In the genomic region with DNA sequence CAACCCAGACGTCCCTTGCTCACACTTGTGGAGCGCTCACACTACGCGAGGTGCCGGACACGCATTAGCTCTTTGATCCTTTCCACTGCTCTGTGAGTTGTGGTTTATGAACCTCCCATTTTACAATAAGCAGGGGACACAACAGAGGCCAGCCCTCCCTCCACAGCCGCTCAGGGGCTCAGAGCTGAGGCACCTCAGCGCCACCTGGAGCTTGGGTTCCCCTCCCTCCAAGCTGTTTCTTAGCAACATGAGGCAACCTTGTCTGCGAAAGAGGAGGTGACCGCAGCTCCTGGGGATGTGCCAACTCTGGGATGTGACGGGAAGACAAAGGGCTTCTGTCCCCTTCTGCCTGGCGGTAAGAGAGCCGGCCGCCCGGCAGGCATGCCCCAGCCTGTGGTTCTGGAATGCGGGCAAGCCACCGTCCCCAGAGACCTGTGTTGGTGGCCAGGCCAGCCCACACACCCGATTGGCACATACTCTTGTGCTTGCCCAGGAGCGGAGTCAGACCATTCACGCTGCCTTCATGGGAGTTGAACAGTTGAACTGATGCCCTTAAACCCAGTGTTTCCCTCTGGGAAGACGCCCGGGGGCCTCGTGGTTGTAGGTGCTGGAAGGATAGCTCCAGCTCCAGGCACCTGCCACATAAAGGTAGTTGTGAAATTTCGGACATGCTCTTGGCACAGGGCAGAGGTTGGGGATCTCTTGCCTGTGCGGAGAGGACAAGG, we compare ENCODE assay signal across 8 cellular contexts. TPM values are rescaled to one million over a fixed set of nuclear protein-coding genes. Genes with fewer than 3 reads are reported as not detected.
DNase-seq lines count a peak whose midpoint lies in the region; ATAC-seq, FAIRE-seq and TF ChIP-seq lines count a peak whose summit lies in the region.

No MANE protein-coding gene starts in this region.

- BruUV-seq in GM12878 (replicated peaks; lab: Mats Ljungman, UMichigan), result no TSS peak

- TF ChIP-seq RAD21 in Ishikawa (IDR thresholded peaks at IDR 0.05; ENCODE audit: low read depth) (peak; percentile 31), GM12878 (IDR thresholded peaks at IDR 0.05; ENCODE audit: insufficient read depth, low read depth, low read length) (peak; percentile 25; the same call in 1 of the 2 replicates)

- peak overlapping the region; percentile 67 for H3K4me3 Mint-ChIP-seq in CD4-positive, alpha-beta T cell

- H3K27ac ChIP-seq in CD4-positive, alpha-beta T cell (ENCODE audit: low read depth, low read length), result peak overlapping the region; percentile 22
- H3K27ac ChIP-seq in OCI-LY1 (ENCODE audit: low read depth, low read length, poor library complexity, severe bottlenecking) (peak overlapping the region; percentile 91), GM12878 (ENCODE audit: control insufficient read depth, insufficient read depth) (no peak overlapping the region), transverse colon (peak overlapping the region in 2 of 4 donors; percentile 3 to 86)

- POLR2A ChIA-PET in CD4-positive, alpha-beta T cell (lab: Charles Lee), result interaction anchor here (1.0 to 6.0 kb wide), 6 partner anchors 15 to 44 kb away, joined by 3 to 150 read pairs (median 5); a partner anchor contains a TSS
- POLR2A ChIA-PET in GM12878 (lab: Charles Lee), result interaction anchor here (3.5 kb wide), 1 partner anchor 38 kb away, joined by 20 read pairs; no protein-coding TSS in a partner anchor

- H2AFZ ChIP-seq in OCI-LY1 (ENCODE audit: low read length), result no peak overlapping the region
- H2AFZ ChIP-seq in GM12878 (ENCODE audit: control insufficient read depth, low read depth, low read length), result peak overlapping the region; percentile 13; the same call in 1 of the 2 replicates

- peak; percentile 10 to 53 (median 30) for DNase-seq in CD4-positive, alpha-beta T cell
- DNase-seq in GM12878 (ENCODE audit: low read depth, low spot score), result no peak
- DNase-seq in kidney tubule cell (ENCODE audit: low spot score), result peak; percentile 82
- peak; percentile 74 for DNase-seq in transverse colon

- peak; percentile 62 for FAIRE-seq in GM12878 (lab: Jason Lieb, UNC)

- H3K36me3 Mint-ChIP-seq in CD4-positive, alpha-beta T cell (ENCODE audit: low read depth), result no peaks in the 10 kb centered on the region

- RAD21 ChIA-PET in GM12878 (lab: Charles Lee; ENCODE audit: unreplicated experiment), result interaction anchor here (0.7 to 1.8 kb wide), 6 partner anchors 9 to 54 kb away, joined by 3 to 11 read pairs (median 4); no protein-coding TSS in a partner anchor

- no peaks in the 10 kb centered on the region for H3K27me3 ChIP-seq in CD4-positive, alpha-beta T cell (ENCODE audit: control insufficient read depth, insufficient read depth, low read length)
- H3K27me3 ChIP-seq in OCI-LY1 (ENCODE audit: insufficient read depth, low read length) (no peaks in the 10 kb centered on the region), GM12878 (replicated peaks in 1 of 2; ENCODE audit: control insufficient read depth in 2 of 2, insufficient read depth in 2 of 2, low read length in 1 of 2) (no peaks in the 10 kb centered on the region), transverse colon (no peaks in the 10 kb centered on the region)

- H3K27me3 Mint-ChIP-seq in CD4-positive, alpha-beta T cell, result no peaks in the 10 kb centered on the region

- SMC1A ChIA-PET in GM12878 (lab: Charles Lee; ENCODE audit: uncharacterized antibody, unreplicated experiment), result interaction anchor here (0.7 to 2.1 kb wide), 5 partner anchors 12 to 38 kb away, joined by 3 to 6 read pairs (median 5); no protein-coding TSS in a partner anchor

- peaks cover 38% of the 10 kb centered on the region for H3K4me1 ChIP-seq in OCI-LY1 (ENCODE audit: insufficient read depth, low read length, severe bottlenecking)
- H3K4me1 ChIP-seq in GM12878 (ENCODE audit: control insufficient read depth, insufficient read depth, low read length), result peaks cover 35% of the 10 kb centered on the region
- H3K4me1 ChIP-seq in transverse colon, result peaks cover 25 to 55% (median 38%) of the 10 kb centered on the region in 4 donors

- peak; percentile 37 for ATAC-seq in CD4-positive, alpha-beta T cell (ENCODE audit: poor library complexity)
- no peak for ATAC-seq in GM12878
- ATAC-seq in GM18873 (IDR thresholded peaks at IDR 0.05; ENCODE audit: low FRiP score, unreplicated experiment), result no peak
- no peak for ATAC-seq in HG03025 (IDR thresholded peaks at IDR 0.05; ENCODE audit: low FRiP score, unreplicated experiment)

- no peaks in the 10 kb centered on the region for H3K79me2 ChIP-seq in OCI-LY1 (ENCODE audit: insufficient read depth, low read length)
- no peaks in the 10 kb centered on the region for H3K79me2 ChIP-seq in GM12878 (ENCODE audit: control insufficient read depth, insufficient read depth, low read length)

- H3K36me3 ChIP-seq in OCI-LY1 (ENCODE audit: insufficient read depth, low read length) (no peaks in the 10 kb centered on the region), GM12878 (ENCODE audit: control insufficient read depth in 2 of 2, insufficient read depth in 2 of 2, low read length in 1 of 2) (no peaks in the 10 kb centered on the region), transverse colon (no peaks in the 10 kb centered on the region)

- peak overlapping the region; percentile 88 for H3K27ac Mint-ChIP-seq in CD4-positive, alpha-beta T cell

- WGBS in GM12878 (ENCODE audit: insufficient coverage, insufficient replicate concordance, low lambda C conversion rate, missing lambda C conversion rate), result 70% methylated on average over 25 of the region's 25 CpGs
- 38% methylated on average over 23 of the region's 25 CpGs; no CpG with 5 or more reads in 1 of the 2 donors for WGBS in transverse colon (ENCODE audit: low coverage in 1 of 2), 2 donors

- no peaks in the 10 kb centered on the region for H3K9me3 Mint-ChIP-seq in CD4-positive, alpha-beta T cell

- TF ChIP-seq POLR2A in GM12878 (IDR thresholded peaks at IDR 0.05; ENCODE audit: low read depth, low read length) (no peak), transverse colon (IDR thresholded peaks at IDR 0.05) (no peak)

- no peak for TF ChIP-seq CTCF in CD4-positive, alpha-beta T cell (IDR thresholded peaks at IDR 0.05)
- TF ChIP-seq CTCF in OCI-LY1 (IDR thresholded peaks at IDR 0.05; ENCODE audit: low read length) (peak; percentile 54; the same call in 1 of the 2 replicates), GM12878 (IDR thresholded peaks at IDR 0.05 in 2 of 3, conservative IDR thresholded peaks at IDR 0.05 in 1 of 3; ENCODE audit: control insufficient read depth in 2 of 3, extremely low read depth in 1 of 3, insufficient read depth in 1 of 3, low read depth in 3 of 3, low read length in 3 of 3) (peak in 1 of 3 experiments; percentile 7; a peak in 1 of 6 replicates), transverse colon (IDR thresholded peaks at IDR 0.05) (no peak)

- TF ChIP-seq EP300 in Ishikawa (IDR thresholded peaks at IDR 0.05; ENCODE audit: borderline replicate concordance) (no peak), GM12878 (IDR thresholded peaks at IDR 0.05; ENCODE audit: borderline replicate concordance in 1 of 2, control insufficient read depth in 1 of 2, low read depth in 2 of 2, low read length in 2 of 2) (no peak), transverse colon (IDR thresholded peaks at IDR 0.05; ENCODE audit: low read depth) (no peak)

- no peak overlapping the region; the same call in 1 of the 2 replicates for H3K9ac ChIP-seq in OCI-LY1 (ENCODE audit: low read length)
- H3K9ac ChIP-seq in GM12878 (ENCODE audit: control insufficient read depth, insufficient read depth, low read length), result no peak overlapping the region

- peak overlapping the region; percentile 4 for H3K4me3 ChIP-seq in OCI-LY1 (ENCODE audit: low read depth, low read length, poor library complexity, severe bottlenecking)
- no peak overlapping the region for H3K4me3 ChIP-seq in GM12878
- H3K4me3 ChIP-seq in transverse colon, result no peak overlapping the region

- in situ Hi-C loops in GM12878 (cut with MboI), result no loop called here
- in situ Hi-C loops in transverse colon (cut with MboI; ENCODE audit: low pct_ligation_motif_present in 1 of 4, low pct_unique_long_range_greater_than_20kb in 1 of 4, low sequenced_read_pairs in 3 of 4), result no loop called here

- CTCF ChIA-PET in CD4-positive, alpha-beta T cell (lab: Charles Lee), result interaction anchor here (1.0 to 1.8 kb wide), 5 partner anchors 17 to 1215 kb away, joined by 3 to 10 read pairs (median 5); no protein-coding TSS in a partner anchor
- CTCF ChIA-PET in GM12878 (lab: Yijun Ruan, JAX), result interaction anchor here (0.7 to 2.2 kb wide), 9 partner anchors 15 to 183 kb away, joined by 3 to 15 read pairs (median 3); no protein-coding TSS in a partner anchor

- no peaks in the 10 kb centered on the region for H4K20me1 ChIP-seq in OCI-LY1 (ENCODE audit: insufficient read depth, low read length)
- no peaks in the 10 kb centered on the region for H4K20me1 ChIP-seq in GM12878 (ENCODE audit: control insufficient read depth, insufficient read depth)

- H3K4me1 Mint-ChIP-seq in CD4-positive, alpha-beta T cell (ENCODE audit: low read depth), result peaks cover 62% of the 10 kb centered on the region

- H3K4me2 ChIP-seq in OCI-LY1 (ENCODE audit: low read length) (peak overlapping the region; percentile 36), GM12878 (ENCODE audit: control insufficient read depth, insufficient read depth) (peak overlapping the region; percentile 30; the same call in 1 of the 2 replicates)

- no peaks in the 10 kb centered on the region for H3K9me2 ChIP-seq in OCI-LY1 (ENCODE audit: low read depth, low read length)

- peaks cover 3% of the 10 kb centered on the region; the same call in 1 of the 2 replicates for H3F3A ChIP-seq in OCI-LY1 (ENCODE audit: insufficient read depth, low read length)

- intact Hi-C loops in CD4-positive, alpha-beta T cell (cut with DNase I, micrococcal nuclease), result loop anchor here in 1 of 2 experiments (2.0 to 5.0 kb wide), 3 partner anchors 45 to 57 kb away; a partner anchor contains a TSS
- intact Hi-C loops in GM12878 (cut with micrococcal nuclease; ENCODE audit: unreplicated experiment), result no loop called here
- intact Hi-C loops in transverse colon (cut with DNase I; ENCODE audit: low total_unique reads), result no loop called here

- H3K9me3 ChIP-seq in CD4-positive, alpha-beta T cell (ENCODE audit: control insufficient read depth, low read length), result no peaks in the 10 kb centered on the region
- no peaks in the 10 kb centered on the region for H3K9me3 ChIP-seq in OCI-LY1 (ENCODE audit: low read length)
- H3K9me3 ChIP-seq in GM12878 (replicated peaks; ENCODE audit: control insufficient read depth, insufficient read depth, low read length), result no peaks in the 10 kb centered on the region; the same call in 2 of the 3 replicates
- H3K9me3 ChIP-seq in transverse colon, result no peaks in the 10 kb centered on the region

RNA-seq across cellular contexts. Expression of a gene that starts 44.5 kb away (rescaled TPM):
- 100 to 1,000 TPM; 604 to 645 TPM for total RNA-seq in CD4-positive, alpha-beta T cell
- 58.6 and 73.2 TPM in 2 replicates for total RNA-seq in GM12878 (2013; cell fraction: nucleolus; rRNA removed)
- 68.6 and 79.7 TPM in 2 replicates for total RNA-seq in GM12878 (2014; rRNA removed)
- total RNA-seq in GM12878 (2014; rRNA removed; fragmentation: Illumina TruSeq; extraction: Trizol), result 23.2 and 27.5 TPM in 2 replicates
- 102 and 104 TPM in 2 replicates for total RNA-seq in GM12878 (2021)
- 37.7 TPM for polyA plus RNA-seq in GM12878 (2011; ENCODE audit: low read depth)
- polyA plus RNA-seq in GM12878 (2011; rRNA removed), result 29.9 and 57.3 TPM in 2 replicates
- 90.6 and 104 TPM in 2 replicates for polyA plus RNA-seq in GM12878 (2011; cell fraction: cytosol; rRNA removed)
- 86.7 and 88.5 TPM in 2 replicates for polyA plus RNA-seq in GM12878 (2011; cell fraction: nucleus; rRNA removed)
- 96.5 and 121 TPM in 2 replicates for polyA plus RNA-seq in GM12878 (2012)
- 4.3 and 22.9 TPM in 2 replicates for polyA plus RNA-seq in GM12878 (2014; fragmentation: Illumina TruSeq; extraction: Trizol)
- polyA plus RNA-seq in GM12878 (2014; fragmentation: Nextera tagmentation; extraction: Ambion mirVana), result 1 to 10 TPM in 1 of 2 experiments, under 1 TPM in 1; 0.32 to 1.3 TPM
- polyA plus RNA-seq in GM12878 (2014; rRNA removed), result 118 and 127 TPM in 2 replicates
- 10 to 100 TPM; 10.4 to 13.2 TPM for polyA plus RNA-seq in GM12878 (2016; fragmentation: Nextera tagmentation; extraction: Ambion mirVana)
- 24.3 and 61.6 TPM in 2 replicates for polyA minus RNA-seq in GM12878 (2011; rRNA and poly(A)+ RNA removed)
- polyA minus RNA-seq in GM12878 (2011; cell fraction: cytosol; rRNA and poly(A)+ RNA removed), result 39.3 and 39.8 TPM in 2 replicates
- polyA minus RNA-seq in GM12878 (2011; cell fraction: nucleus; rRNA and poly(A)+ RNA removed), result 16.6 and 21.1 TPM in 2 replicates
- total RNA-seq in transverse colon, result 10 to 100 TPM; 26.5 to 37.4 (median 30.4) TPM

Comparison
In these comparisons a context has a peak if more than half of its experiments do, and no peak if none do; other contexts are left out.
1. RNA of a gene that starts 44.5 kb away (total RNA-seq): 604 to 645 TPM in CD4-positive, alpha-beta T cell; 23.2 to 104 TPM in GM12878 and 26.5 to 37.4 TPM in transverse colon; every median in the first group is over 4 times any median in the second.